Comparison of ENCODE assay signal across 13 cellular contexts in the genomic region with DNA sequence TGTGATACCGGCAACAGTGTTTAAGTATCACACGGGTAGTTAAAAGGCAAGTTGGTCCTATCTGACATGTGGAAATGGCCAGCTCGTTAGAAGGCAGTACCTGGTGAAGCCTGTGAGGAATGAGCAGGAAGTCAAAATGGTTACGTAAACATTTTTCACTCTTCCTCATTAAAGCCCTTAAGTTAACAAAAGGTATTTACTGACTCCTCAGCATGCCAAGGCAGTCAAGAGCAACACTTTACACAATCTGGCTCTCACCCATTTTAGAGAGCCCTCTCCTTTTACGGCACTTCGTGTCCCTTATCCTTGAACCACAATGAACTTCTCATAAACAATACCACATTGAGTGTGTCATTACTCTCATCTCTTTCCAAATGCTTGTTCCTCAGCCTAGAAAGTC. TPM values are rescaled to one million over a fixed set of nuclear protein-coding genes. Genes with fewer than 3 reads are reported as not detected.
A peak's percentile ranks its signal among the peaks of the same experiment; 100 is the strongest.
DNase-seq lines count a peak whose midpoint lies in the region; ATAC-seq, FAIRE-seq and TF ChIP-seq lines count a peak whose summit lies in the region.
"Had no signal": no experiment of that assay in that cellular context is flagged by ENCODE, and none has a peak within 500 bp of the region (broad histone marks: within the 10 kb centered on the region; RNA-seq: fewer than 3 reads in every experiment).

No MANE protein-coding gene starts in this region.

- intact Hi-C loops in CD14-positive monocyte (cut with micrococcal nuclease) (no loop called here), breast epithelium (cut with DNase I; ENCODE audit: low total_unique reads) (no loop called here), OCI-LY7 (cut with micrococcal nuclease; ENCODE audit: unreplicated experiment) (no loop called here)

- peak overlapping the region in 1 of 2 donors; percentile 69 for H3K4me3 Mint-ChIP-seq in CD14-positive monocyte

- no peak overlapping the region for H2BK12ac ChIP-seq in mesenchymal stem cell (ENCODE audit: low read length in 2 of 2)

- H4K8ac ChIP-seq in mesenchymal stem cell (ENCODE audit: low read length) = no peak overlapping the region

- POLR2A ChIA-PET in OCI-LY7 (lab: Charles Lee) = interaction anchor here (1.0 kb wide), 2 partner anchors 10 to 13 kb away, joined by 4 to 5 read pairs; no protein-coding TSS in a partner anchor

- H3K4me1 ChIP-seq in breast epithelium = peaks cover 0 to 7% of the 10 kb centered on the region in 2 donors
- peaks cover 1% of the 10 kb centered on the region for H3K4me1 ChIP-seq in mesenchymal stem cell (ENCODE audit: control insufficient read depth, insufficient read depth, low read depth, low read length)
- peaks cover 6% of the 10 kb centered on the region for H3K4me1 ChIP-seq in OCI-LY7 (ENCODE audit: insufficient read depth, low read length, poor library complexity, severe bottlenecking)

- H4K91ac ChIP-seq in mesenchymal stem cell (ENCODE audit: low read length) = no peak overlapping the region

- H3K27ac ChIP-seq in breast epithelium (peak overlapping the region; percentile 73 to 86), mesenchymal stem cell (ENCODE audit: low read length, poor library complexity, severe bottlenecking) (no peak overlapping the region), OCI-LY7 (ENCODE audit: low read depth, low read length, poor library complexity, severe bottlenecking) (no peak overlapping the region)

- peaks cover 20% of the 10 kb centered on the region for H3K79me1 ChIP-seq in mesenchymal stem cell (replicated peaks; ENCODE audit: low read length, poor library complexity, severe bottlenecking)

- H4K20me1 ChIP-seq in OCI-LY7 (ENCODE audit: insufficient read depth, low read length) = 0 out of 2 replicates have a peak, but pooled peaks cover 5% of the 10 kb centered on the region

- no peak overlapping the region for H3K23ac ChIP-seq in mesenchymal stem cell (ENCODE audit: low read length in 2 of 2)

- no peaks in the 10 kb centered on the region for H3K9me3 ChIP-seq in breast epithelium
- H3K9me3 ChIP-seq in mesenchymal stem cell (ENCODE audit: control insufficient read depth, low read length) = no peaks in the 10 kb centered on the region
- no peaks in the 10 kb centered on the region for H3K9me3 ChIP-seq in OCI-LY7 (ENCODE audit: low read length)
- H3K9me3 ChIP-seq: testis had no signal

- H2AFZ ChIP-seq in mesenchymal stem cell (ENCODE audit: low read depth, low read length) (no peak overlapping the region), OCI-LY7 (ENCODE audit: low read length) (no peak overlapping the region)

- no peaks in the 10 kb centered on the region for H3K27me3 Mint-ChIP-seq in CD14-positive monocyte (ENCODE audit: low read depth in 3 of 3)

- H3K27me3 ChIP-seq in breast epithelium (no peaks in the 10 kb centered on the region), mesenchymal stem cell (ENCODE audit: control insufficient read depth in 1 of 2, insufficient read depth in 1 of 2, low read length in 2 of 2) (no peaks in the 10 kb centered on the region)
- H3K27me3 ChIP-seq: testis had no signal

- no peak overlapping the region for H2BK120ac ChIP-seq in mesenchymal stem cell (ENCODE audit: low read depth, low read length)

- TF ChIP-seq POLR2A in breast epithelium (IDR thresholded peaks at IDR 0.05) (no peak), GM12891 (IDR thresholded peaks at IDR 0.05; ENCODE audit: low read depth, low read length) (no peak)

- H2BK5ac ChIP-seq in mesenchymal stem cell (ENCODE audit: low read depth, low read length, poor library complexity, severe bottlenecking) = no peak overlapping the region

- TF ChIP-seq CTCF in CD14-positive monocyte (IDR thresholded peaks at IDR 0.05) (no peak), breast epithelium (IDR thresholded peaks at IDR 0.05) (peak; percentile 23 to 49 (median 46)), OCI-LY7 (conservative IDR thresholded peaks at IDR 0.05; ENCODE audit: low read length) (no peak)

- FAIRE-seq in GM12891 (lab: Jason Lieb, UNC) = no peak

- CTCF ChIA-PET in OCI-LY7 (lab: Charles Lee; ENCODE audit: unreplicated experiment) = no interaction called here

- DNase-seq in CD14-positive monocyte (ENCODE audit: low spot score) (no peak), NCI-H1092 treated with DMSO at 0.1 percent for 48 hours (lab: John Stamatoyannopoulos, UW) (peak; percentile 29), breast epithelium (ENCODE audit: low spot score in 2 of 2) (peak in 1 of 2 donors; percentile 51), mesenchymal stem cell (peak; percentile 45), OCI-LY7 (ENCODE audit: low spot score) (no peak), GM12891 (ENCODE audit: insufficient read length, low spot score) (no peak)
- no peak for DNase-seq in activated CD4-positive, alpha-beta T cell treated with anti-CD3 and anti-CD28 coated beads, Interleukin-2, amount 50 U/mL, for 1 hour
- DNase-seq: activated CD4-positive, CD25-positive, alpha-beta regulatory T cell treated with anti-CD3 and anti-CD28 coated beads, Interleukin-2, amount 50 U/mL, for 72 hours; C1 segment of cervical spinal cord; NCI-H446 treated with DMSO at 0.1 percent for 48 hours; testis had no signal

- no peaks in the 10 kb centered on the region for H3K9me2 ChIP-seq in OCI-LY7 (ENCODE audit: insufficient read depth, low read length)

- no peak overlapping the region for H3K18ac ChIP-seq in mesenchymal stem cell (ENCODE audit: low read depth in 1 of 2, low read length in 2 of 2)

- peak overlapping the region; percentile 66 to 86 (median 84) for H3K27ac Mint-ChIP-seq in CD14-positive monocyte

- H3K36me3 Mint-ChIP-seq in CD14-positive monocyte = peaks cover 22 to 28% of the 10 kb centered on the region in 2 donors

- peak overlapping the region; percentile 71 for H3K9ac ChIP-seq in mesenchymal stem cell (ENCODE audit: low read length)

- peaks cover 0 to 3% (median 0%) of the 10 kb centered on the region in 7 donors for H3K9me3 Mint-ChIP-seq in CD14-positive monocyte

- no TSS peak for BruUV-seq in OCI-LY7 (replicated peaks; lab: Mats Ljungman, UMichigan)

- H3K4me3 ChIP-seq in breast epithelium (no peak overlapping the region), mesenchymal stem cell (ENCODE audit: insufficient read depth in 1 of 2, low read depth in 1 of 2, low read length in 2 of 2) (no peak overlapping the region), OCI-LY7 (ENCODE audit: low read depth, low read length, poor library complexity, severe bottlenecking) (no peak overlapping the region)
- H3K4me3 ChIP-seq: skin epidermis, testis had no signal

- peaks cover 30% of the 10 kb centered on the region for H3K4me1 Mint-ChIP-seq in CD14-positive monocyte

- H3K36me3 ChIP-seq in breast epithelium = no peaks in the 10 kb centered on the region
- peaks cover 0 to 23% of the 10 kb centered on the region in 2 experiments for H3K36me3 ChIP-seq in mesenchymal stem cell (ENCODE audit: control insufficient read depth in 1 of 2, insufficient read depth in 2 of 2, low read depth in 1 of 2, low read length in 2 of 2)
- peaks cover 66% of the 10 kb centered on the region for H3K36me3 ChIP-seq in OCI-LY7 (ENCODE audit: insufficient read depth, low read length)

- 49% methylated on average over 6 of the region's 6 CpGs for WGBS in mesenchymal stem cell

- H2AK5ac ChIP-seq in mesenchymal stem cell (ENCODE audit: low read length, severe bottlenecking) = no peak overlapping the region

- H3K4me2 ChIP-seq in mesenchymal stem cell (ENCODE audit: low read length, poor library complexity, severe bottlenecking) = no peak overlapping the region
- H3K4me2 ChIP-seq in OCI-LY7 (ENCODE audit: low read length) = no peak overlapping the region

- H3K4ac ChIP-seq in mesenchymal stem cell (ENCODE audit: low read depth in 1 of 2, low read length in 2 of 2) = no peak overlapping the region

- H3K79me2 ChIP-seq in OCI-LY7 (ENCODE audit: insufficient read depth, low read depth, low read length) = peaks cover 20% of the 10 kb centered on the region

- no peak for ATAC-seq in GM18519 (IDR thresholded peaks at IDR 0.05; ENCODE audit: low FRiP score, unreplicated experiment)

- peak overlapping the region in 1 of 2 experiments; percentile 55 for H3K14ac ChIP-seq in mesenchymal stem cell (ENCODE audit: low read length in 2 of 2)

- H2BK15ac ChIP-seq in mesenchymal stem cell (ENCODE audit: low read depth, poor library complexity, severe bottlenecking) = no peak overlapping the region

TF ChIP-seq in GM12891, 5 proteins besides CTCF, POLR2A, EP300 and RAD21:
- no peak for TF ChIP-seq SPI1 (IDR thresholded peaks at IDR 0.05; ENCODE audit: low read depth, low read length)
- no peak for TF ChIP-seq TAF1 (IDR thresholded peaks at IDR 0.05; ENCODE audit: low read depth, low read length)
- TF ChIP-seq PAX5 (IDR thresholded peaks at IDR 0.05; ENCODE audit: insufficient read depth, low read length, severe bottlenecking) = no peak
- TF ChIP-seq POU2F2 (IDR thresholded peaks at IDR 0.05; ENCODE audit: low read depth, low read length) = no peak
- TF ChIP-seq POLR2AphosphoS5 (IDR thresholded peaks at IDR 0.05; ENCODE audit: low read depth, low read length) = no peak
TF ChIP-seq in GM12891: peak in this region for 0.

RNA-seq across cellular contexts. Expression of gene RSBN1L, which starts 11.0 kb away (rescaled TPM):
- polyA plus RNA-seq in CD14-positive monocyte = 1 to 10 TPM; 1.3 to 2.2 TPM
- 10 to 100 TPM; 13.9 to 34.5 (median 29.8) TPM for total RNA-seq in breast epithelium
- 9.5 TPM for polyA plus RNA-seq in mesenchymal stem cell (2013, experiment 1 of 2)
- 9.7 TPM for polyA plus RNA-seq in mesenchymal stem cell (2013, experiment 2 of 2)
- 23.3 and 27.4 TPM in 2 replicates for total RNA-seq in OCI-LY7 (2014; rRNA removed; shearing (Covaris generic))
- 30.0 and 30.4 TPM in 2 replicates for total RNA-seq in OCI-LY7 (2022)
- 6.6 TPM for polyA plus RNA-seq in GM12891 (2012; ENCODE audit: low read depth, missing spikeins)

Comparison
In these comparisons a context has a peak if more than half of its experiments do, and no peak if none do; other contexts are left out.
1. DNase-seq: peak in NCI-H1092 treated with DMSO at 0.1 percent for 48 hours (single experiment) and mesenchymal stem cell (single experiment); none in CD14-positive monocyte (single experiment), OCI-LY7 (single experiment), activated CD4-positive, alpha-beta T cell treated with anti-CD3 and anti-CD28 coated beads, Interleukin-2, amount 50 U/mL, for 1 hour (single experiment) and GM12891 (single experiment).
2. CTCF ChIP-seq: peak in breast epithelium (3 of 3); none in CD14-positive monocyte (single experiment) and OCI-LY7 (single experiment).
3. H3K27ac ChIP-seq: peak in breast epithelium (2 of 2); none in mesenchymal stem cell (single experiment) and OCI-LY7 (single experiment).